8 cellular contexts compared by ENCODE assay signal in the genomic region with DNA sequence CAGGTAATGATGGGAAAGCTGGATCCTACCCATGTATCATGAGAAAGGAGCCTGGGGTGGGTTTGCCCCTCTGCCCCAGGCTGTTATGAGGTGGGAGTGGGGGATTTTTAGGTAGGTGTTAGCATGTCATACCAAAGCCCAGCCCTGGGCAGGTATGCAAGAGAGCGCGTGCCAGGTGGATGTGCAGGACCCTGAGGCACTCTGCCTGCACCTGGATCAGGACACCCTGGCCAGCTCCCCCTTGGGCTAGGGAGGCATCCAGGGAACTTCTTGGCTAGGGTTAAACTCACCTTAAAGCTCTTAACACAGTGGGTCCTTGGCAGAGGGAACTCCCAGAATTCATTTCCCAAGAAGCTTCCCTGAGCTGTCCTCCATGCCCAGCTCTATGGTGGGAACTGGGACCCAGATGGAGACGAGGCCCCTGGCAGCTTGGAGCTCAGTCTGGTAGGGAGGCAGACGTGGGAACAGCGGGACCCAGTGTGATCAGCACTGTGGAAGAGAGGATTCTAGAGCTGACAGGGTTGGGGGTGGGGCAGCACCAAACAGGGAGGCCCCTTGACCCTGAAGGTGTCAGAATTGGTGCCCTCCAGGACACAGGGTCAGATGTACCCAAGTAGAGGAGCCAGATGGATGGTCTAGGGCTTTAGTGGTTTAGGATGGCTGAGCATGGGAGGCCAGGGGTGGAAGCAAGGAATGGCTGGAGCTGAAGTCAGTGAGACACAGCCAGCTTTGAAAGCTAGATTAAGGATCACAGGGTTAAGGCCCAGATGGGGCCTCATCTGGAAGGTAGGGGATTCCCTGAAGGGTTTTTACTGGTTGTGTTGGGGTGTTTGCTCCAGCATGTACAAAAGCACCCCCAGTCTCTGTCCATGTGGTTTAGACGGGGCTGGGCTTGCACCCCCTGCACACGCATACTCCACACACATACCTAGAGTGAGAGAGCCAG. TPM values are rescaled to one million over a fixed set of nuclear protein-coding genes. Genes with fewer than 3 reads are reported as not detected.
DNase-seq lines count a peak whose midpoint lies in the region; ATAC-seq, FAIRE-seq and TF ChIP-seq lines count a peak whose summit lies in the region.
"Had no signal": no experiment of that assay in that cellular context is flagged by ENCODE, and none has a peak within 500 bp of the region (broad histone marks: within the 10 kb centered on the region; RNA-seq: fewer than 3 reads in every experiment).

No MANE protein-coding gene starts in this region.

- no peak for FAIRE-seq in kidney (lab: Jason Lieb, UNC)

- no peak overlapping the region for H3K27ac ChIP-seq in kidney (ENCODE audit: low read depth in 2 of 2, low read length in 2 of 2)
- H3K27ac ChIP-seq: body of pancreas, ovary had no signal

- intact Hi-C loops in kidney (cut with DNase I), result no loop called here
- intact Hi-C loops in Right ventricle myocardium superior (cut with DNase I), result no loop called here

- H3K36me3 ChIP-seq in kidney (ENCODE audit: control insufficient read depth in 1 of 2, insufficient read depth in 2 of 2, low read length in 2 of 2), result no peaks in the 10 kb centered on the region
- H3K36me3 ChIP-seq: ovary had no signal

- no peaks in the 10 kb centered on the region for H3K9me3 ChIP-seq in kidney (ENCODE audit: control insufficient read depth in 1 of 2, low read length in 2 of 2)
- H3K9me3 ChIP-seq: body of pancreas, ovary had no signal

- no peak overlapping the region for H3K4me3 ChIP-seq in kidney (ENCODE audit: low read length in 2 of 2)
- H3K4me3 ChIP-seq: body of pancreas, ovary had no signal

- DNase-seq in kidney, result peak; percentile 48
- DNase-seq in Right ventricle myocardium superior, result no peak
- DNase-seq: ovary had no signal

- H3K9ac ChIP-seq in kidney (ENCODE audit: low read length in 2 of 2), result no peak overlapping the region

- ATAC-seq in GM19035 (IDR thresholded peaks at IDR 0.05; ENCODE audit: unreplicated experiment), result no peak
- no peak for ATAC-seq in Right ventricle myocardium superior (ENCODE audit: poor library complexity)
- ATAC-seq in HG03565 (IDR thresholded peaks at IDR 0.05; ENCODE audit: unreplicated experiment), result no peak
- ATAC-seq: body of pancreas had no signal

- TF ChIP-seq CTCF in kidney (IDR thresholded peaks at IDR 0.05; ENCODE audit: borderline replicate concordance, extremely low read depth, insufficient read depth), result no peak

- TF ChIP-seq POLR2A in GM15510 (IDR thresholded peaks at IDR 0.05; ENCODE audit: borderline replicate concordance, extremely low read depth, insufficient read length), result peak; percentile 32

- H3K4me1 ChIP-seq in kidney (ENCODE audit: control insufficient read depth in 1 of 2, insufficient read depth in 1 of 2, low read depth in 1 of 2, low read length in 2 of 2), result peaks cover 6 to 11% of the 10 kb centered on the region in 2 donors

TF ChIP-seq in PFSK-1, 5 proteins besides CTCF, POLR2A, EP300 and RAD21:
- TF ChIP-seq POLR2AphosphoS5 (IDR thresholded peaks at IDR 0.05; ENCODE audit: low read depth, low read length) (peak; percentile 16; the same call in 1 of the 2 replicates), SIN3A (IDR thresholded peaks at IDR 0.05; ENCODE audit: borderline replicate concordance, insufficient read depth, low read length) (no peak)

RNA-seq across cellular contexts. Expression of gene PRR7, which starts 2.2 kb away (rescaled TPM):
- polyA plus RNA-seq in PFSK-1 (2012; ENCODE audit: insufficient read length, low read depth), result 21.5 TPM
- 5.5 TPM for total RNA-seq in kidney
- 1.6 TPM for polyA plus RNA-seq in kidney (ENCODE audit: insufficient read depth, low read depth, low replicate concordance)
- 0.59 TPM for total RNA-seq in Right ventricle myocardium superior

RNA-seq across cellular contexts. Expression of gene GRK6, which starts 17.9 kb away (rescaled TPM):
- polyA plus RNA-seq in PFSK-1 (2012; ENCODE audit: insufficient read length, low read depth), result 90.4 TPM
- total RNA-seq in kidney (37.8 TPM), Right ventricle myocardium superior (16.0 TPM)
- 9.6 TPM for polyA plus RNA-seq in kidney (ENCODE audit: insufficient read depth, low read depth, low replicate concordance)

RNA-seq across cellular contexts. Expression of gene DBN1, which starts 29.1 kb away (rescaled TPM):
- polyA plus RNA-seq in PFSK-1 (2012; ENCODE audit: insufficient read length, low read depth), result 257 TPM
- total RNA-seq in kidney (64.2 TPM), Right ventricle myocardium superior (24.2 TPM)
- polyA plus RNA-seq in kidney (ENCODE audit: insufficient read depth, low read depth, low replicate concordance), result 56.5 TPM

RNA-seq across cellular contexts. Expression of gene F12, which starts 35.0 kb away (rescaled TPM):
- polyA plus RNA-seq in PFSK-1 (2012; ENCODE audit: insufficient read length, low read depth), result 25.8 TPM
- total RNA-seq in kidney (4.2 TPM), Right ventricle myocardium superior (not detected)
- 3.1 TPM for polyA plus RNA-seq in kidney (ENCODE audit: insufficient read depth, low read depth, low replicate concordance)
- polyA plus RNA-seq: ovary had no signal

RNA-seq across cellular contexts. Expression of gene PFN3, which starts 43.9 kb away (rescaled TPM):
- polyA plus RNA-seq in PFSK-1 (2012; ENCODE audit: insufficient read length, low read depth), result not detected
- not detected for total RNA-seq in kidney
- polyA plus RNA-seq in kidney (ENCODE audit: insufficient read depth, low read depth, low replicate concordance), result not detected
- total RNA-seq in Right ventricle myocardium superior, result not detected
- total RNA-seq: body of pancreas, ovary had no signal
- polyA plus RNA-seq: ovary had no signal
